Comparison of ENCODE assay signal across 10 cellular contexts in the genomic region with DNA sequence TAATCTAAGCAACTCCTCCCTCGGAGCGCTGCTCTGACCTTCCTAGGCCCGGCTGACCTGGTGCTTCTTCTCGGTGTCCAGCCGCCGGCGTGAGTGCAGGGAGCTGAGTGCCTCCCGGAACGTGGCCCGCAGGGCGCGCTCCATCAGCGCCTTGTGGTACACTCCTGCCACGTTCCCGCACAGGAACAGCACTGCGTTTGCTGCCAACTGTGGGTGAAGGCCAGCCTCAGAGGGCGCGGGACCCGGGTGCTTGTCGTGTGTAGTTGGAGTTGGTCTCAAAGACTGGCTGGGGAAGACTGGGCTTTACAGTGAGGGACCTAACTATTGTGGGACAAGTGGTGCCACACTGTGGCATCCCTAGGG. TPM values are rescaled to one million over a fixed set of nuclear protein-coding genes. Genes with fewer than 3 reads are reported as not detected.
DNase-seq lines count a peak whose midpoint lies in the region; ATAC-seq and TF ChIP-seq lines count a peak whose summit lies in the region.
"Had no signal": no experiment of that assay in that cellular context is flagged by ENCODE, and none has a peak within 500 bp of the region (broad histone marks: within the 10 kb centered on the region; RNA-seq: fewer than 3 reads in every experiment).

No MANE protein-coding gene starts in this region.

- H3K4me3 Mint-ChIP-seq in CD14-positive monocyte, result peak overlapping the region in 1 of 2 donors; percentile 88
- no peak overlapping the region for H3K4me3 Mint-ChIP-seq in activated CD4-positive, alpha-beta memory T cell treated with anti-CD3 and anti-CD28 coated beads, Interleukin-2, amount 10 ng/mL, durations not matched to agents 7 days and 5 days
- H3K4me3 Mint-ChIP-seq in naive B cell, result peak overlapping the region in 7 of 8 donors; percentile 86 to 94 (median 90)

- no peaks in the 10 kb centered on the region for H3K36me3 ChIP-seq in GM23248 (ENCODE audit: low read depth)

- H3F3A ChIP-seq in GM23248 (ENCODE audit: insufficient read depth), result no peaks in the 10 kb centered on the region

- H3K36me3 Mint-ChIP-seq in CD14-positive monocyte (peaks cover 22 to 31% of the 10 kb centered on the region in 2 donors), naive B cell (peaks cover 0 to 7% of the 10 kb centered on the region in 2 donors)
- peaks cover 15% of the 10 kb centered on the region for H3K36me3 Mint-ChIP-seq in activated CD4-positive, alpha-beta memory T cell treated with anti-CD3 and anti-CD28 coated beads, Interleukin-2, amount 10 ng/mL, durations not matched to agents 7 days and 5 days (ENCODE audit: low read depth)

- no peaks in the 10 kb centered on the region for H4K20me1 ChIP-seq in GM23248 (ENCODE audit: insufficient read depth)

- H2AFZ ChIP-seq in GM23248, result no peak overlapping the region

- no peak overlapping the region for H3K4me3 ChIP-seq in GM23248

- H3K79me2 ChIP-seq in GM23248 (ENCODE audit: insufficient read depth), result no peaks in the 10 kb centered on the region

- intact Hi-C loops in CD14-positive monocyte (cut with micrococcal nuclease), result loop anchor here (2.0 kb wide), 2 partner anchors 99 to 107 kb away; no protein-coding TSS in a partner anchor

- H3K9ac ChIP-seq in GM23248, result no peak overlapping the region

- in situ Hi-C loops in GM23248 (cut with MboI), result no loop called here

- peaks cover 0 to 9% (median 6%) of the 10 kb centered on the region in 7 donors for H3K9me3 Mint-ChIP-seq in CD14-positive monocyte
- H3K9me3 Mint-ChIP-seq in activated CD4-positive, alpha-beta memory T cell treated with anti-CD3 and anti-CD28 coated beads, Interleukin-2, amount 10 ng/mL, durations not matched to agents 7 days and 5 days, result no peaks in the 10 kb centered on the region
- peaks cover 0 to 1% (median 0%) of the 10 kb centered on the region in 7 donors for H3K9me3 Mint-ChIP-seq in naive B cell

- no peak overlapping the region for H3K27ac ChIP-seq in GM23248
- H3K27ac ChIP-seq: VCaP had no signal

- no peaks in the 10 kb centered on the region for H3K9me3 ChIP-seq in GM23248 (ENCODE audit: low read depth)

- H3K4me2 ChIP-seq in GM23248 (ENCODE audit: unreplicated experiment), result no peak overlapping the region

- POLR2A ChIA-PET in activated CD4-positive, alpha-beta memory T cell treated with anti-CD3 and anti-CD28 coated beads, Interleukin-2, amount 10 ng/mL, durations not matched to agents 7 days and 5 days (lab: Charles Lee), result interaction anchor here (0.5 to 8.4 kb wide), 17 partner anchors 9 to 170 kb away, joined by 3 to 221 read pairs (median 4); a partner anchor contains a TSS

- peaks cover 23 to 42% (median 40%) of the 10 kb centered on the region in 3 donors for H3K27me3 Mint-ChIP-seq in CD14-positive monocyte (ENCODE audit: low read depth in 3 of 3)
- H3K27me3 Mint-ChIP-seq in activated CD4-positive, alpha-beta memory T cell treated with anti-CD3 and anti-CD28 coated beads, Interleukin-2, amount 10 ng/mL, durations not matched to agents 7 days and 5 days, result peaks cover 35% of the 10 kb centered on the region
- H3K27me3 Mint-ChIP-seq in naive B cell, result peaks cover 19 to 34% (median 20%) of the 10 kb centered on the region in 3 donors

- peaks cover 7% of the 10 kb centered on the region; the same call in 1 of the 2 replicates for H3K4me1 ChIP-seq in GM23248 (ENCODE audit: insufficient read depth)

- CTCF ChIA-PET in activated CD4-positive, alpha-beta memory T cell treated with anti-CD3 and anti-CD28 coated beads, Interleukin-2, amount 10 ng/mL, durations not matched to agents 7 days and 5 days (lab: Charles Lee), result interaction anchor here (0.7 to 18.8 kb wide), 19 partner anchors 8 to 274 kb away, joined by 3 to 494 read pairs (median 8); a partner anchor contains a TSS

- H3K27ac Mint-ChIP-seq in CD14-positive monocyte, result peak overlapping the region in 4 of 7 donors; percentile 30 to 73 (median 58)
- peak overlapping the region; percentile 61 for H3K27ac Mint-ChIP-seq in activated CD4-positive, alpha-beta memory T cell treated with anti-CD3 and anti-CD28 coated beads, Interleukin-2, amount 10 ng/mL, durations not matched to agents 7 days and 5 days
- peak overlapping the region in 2 of 6 donors; percentile 37 to 84 for H3K27ac Mint-ChIP-seq in naive B cell

- H3K27me3 ChIP-seq in GM23248 (replicated peaks; ENCODE audit: insufficient read depth), result no peaks in the 10 kb centered on the region

- DNase-seq in CD14-positive monocyte (ENCODE audit: low spot score) (no peak), naive B cell (no peak), NCI-H2196 (lab: John Stamatoyannopoulos, UW; ENCODE audit: unreplicated experiment) (no peak), GM23248 (no peak), LoVo (ENCODE audit: low spot score) (no peak)
- no peak for DNase-seq in activated CD4-positive, alpha-beta memory T cell treated with anti-CD3 and anti-CD28 coated beads, Interleukin-2, amount 10 ng/mL, durations not matched to agents 7 days and 5 days
- DNase-seq: cortex of kidney had no signal

- 78 to 82% methylated on average over 20 of the region's 20 CpGs for WGBS in GM23248 (ENCODE audit: low coverage in 1 of 2, low lambda C conversion rate in 2 of 2, missing lambda C conversion rate in 2 of 2), 2 experiments

- H3K4me1 Mint-ChIP-seq in CD14-positive monocyte (peaks cover 89% of the 10 kb centered on the region), naive B cell (peaks cover 24 to 53% (median 30%) of the 10 kb centered on the region in 3 donors)
- H3K4me1 Mint-ChIP-seq in activated CD4-positive, alpha-beta memory T cell treated with anti-CD3 and anti-CD28 coated beads, Interleukin-2, amount 10 ng/mL, durations not matched to agents 7 days and 5 days, result peaks cover 84% of the 10 kb centered on the region

- H3K9me2 ChIP-seq in GM23248 (ENCODE audit: insufficient read depth), result no peaks in the 10 kb centered on the region

- ATAC-seq in HG02943 (IDR thresholded peaks at IDR 0.05; ENCODE audit: low read depth, unreplicated experiment), result peak; percentile 7
- no peak for ATAC-seq in naive B cell (ENCODE audit: low read depth in 2 of 2)
- no peak for ATAC-seq in HG02610 (IDR thresholded peaks at IDR 0.05; ENCODE audit: unreplicated experiment)

- no peak for TF ChIP-seq CTCF in CD14-positive monocyte (IDR thresholded peaks at IDR 0.05)

RNA-seq across cellular contexts. Expression of a gene that starts 3.2 kb away (rescaled TPM):
- polyA plus RNA-seq in CD14-positive monocyte (under 1 TPM; 0.69 to 0.70 TPM), naive B cell (ENCODE audit: low read depth in 6 of 6) (under 1 TPM in 3 of 6 donors, not detected in 3; 0.29 to 0.53 (median 0.32) TPM), GM23248 (2016; fragmentation: Nextera tagmentation; extraction: Ambion mirVana) (0.20 and 0.38 TPM in 2 replicates)
- 1 to 10 TPM; 4.5 to 5.9 TPM for total RNA-seq in activated CD4-positive, alpha-beta memory T cell treated with anti-CD3 and anti-CD28 coated beads, Interleukin-2, amount 10 ng/mL, durations not matched to agents 7 days and 5 days
- 0.22 and 0.38 TPM in 2 replicates for total RNA-seq in GM23248 (2014; rRNA removed; shearing (Covaris generic))

RNA-seq across cellular contexts. Expression of a gene that starts 8.1 kb away (rescaled TPM):
- polyA plus RNA-seq in CD14-positive monocyte, result 10 to 100 TPM; 11.7 to 11.8 TPM
- 10 to 100 TPM; 37.3 to 38.0 TPM for total RNA-seq in activated CD4-positive, alpha-beta memory T cell treated with anti-CD3 and anti-CD28 coated beads, Interleukin-2, amount 10 ng/mL, durations not matched to agents 7 days and 5 days
- 10 to 100 TPM in 2 of 6 donors, 1 to 10 TPM in 3, not detected in 1; 7.7 to 12.9 (median 9.3) TPM for polyA plus RNA-seq in naive B cell (ENCODE audit: low read depth in 6 of 6)
- total RNA-seq in GM23248 (2014; rRNA removed; shearing (Covaris generic)), result 2.2 and 5.3 TPM in 2 replicates
- polyA plus RNA-seq in GM23248 (2016; fragmentation: Nextera tagmentation; extraction: Ambion mirVana), result 5.1 and 5.3 TPM in 2 replicates

RNA-seq across cellular contexts. Expression of a gene that starts 20.4 kb away (rescaled TPM):
- polyA plus RNA-seq in CD14-positive monocyte (10 to 100 TPM; 51.5 to 87.3 TPM), naive B cell (ENCODE audit: low read depth in 6 of 6) (1 to 10 TPM; 1.4 to 2.4 (median 2.1) TPM), GM23248 (2016; fragmentation: Nextera tagmentation; extraction: Ambion mirVana) (0.41 and 1.1 TPM in 2 replicates)
- total RNA-seq in activated CD4-positive, alpha-beta memory T cell treated with anti-CD3 and anti-CD28 coated beads, Interleukin-2, amount 10 ng/mL, durations not matched to agents 7 days and 5 days, result 10 to 100 TPM; 36.1 to 37.9 TPM
- total RNA-seq in GM23248 (2014; rRNA removed; shearing (Covaris generic)), result 1.4 and 2.4 TPM in 2 replicates

RNA-seq across cellular contexts. Expression of a gene that starts 21.8 kb away (rescaled TPM):
- polyA plus RNA-seq in CD14-positive monocyte (1 to 10 TPM; 2.7 to 2.9 TPM), naive B cell (ENCODE audit: low read depth in 6 of 6) (1 to 10 TPM in 1 of 6 donors, under 1 TPM in 5; 0.28 to 1.2 (median 0.69) TPM), GM23248 (2016; fragmentation: Nextera tagmentation; extraction: Ambion mirVana) (0.30 and 0.45 TPM in 2 replicates)
- 10 to 100 TPM; 18.5 to 19.6 TPM for total RNA-seq in activated CD4-positive, alpha-beta memory T cell treated with anti-CD3 and anti-CD28 coated beads, Interleukin-2, amount 10 ng/mL, durations not matched to agents 7 days and 5 days
- total RNA-seq in GM23248 (2014; rRNA removed; shearing (Covaris generic)), result 3.5 and 6.8 TPM in 2 replicates

RNA-seq across cellular contexts. Expression of a gene that starts 23.9 kb away (rescaled TPM):
- polyA plus RNA-seq in CD14-positive monocyte (10 to 100 TPM; 36.4 to 63.8 TPM), naive B cell (ENCODE audit: low read depth in 6 of 6) (10 to 100 TPM in 1 of 6 donors, 1 to 10 TPM in 5; 4.9 to 10.4 (median 8.1) TPM), GM23248 (2016; fragmentation: Nextera tagmentation; extraction: Ambion mirVana) (1.2 TPM in 2 replicates)
- 10 to 100 TPM; 38.4 to 39.6 TPM for total RNA-seq in activated CD4-positive, alpha-beta memory T cell treated with anti-CD3 and anti-CD28 coated beads, Interleukin-2, amount 10 ng/mL, durations not matched to agents 7 days and 5 days
- total RNA-seq in GM23248 (2014; rRNA removed; shearing (Covaris generic)), result 0.51 and 2.1 TPM in 2 replicates

Comparison
In these comparisons a context has a peak if more than half of its experiments do, and no peak if none do; other contexts are left out.
1. RNA of a gene that starts 20.4 kb away (polyA plus RNA-seq): 51.5 to 87.3 TPM in CD14-positive monocyte; 1.4 to 2.4 TPM in naive B cell and 0.41 to 1.1 TPM in GM23248; every median in the first group is over 10 times any median in the second.